Comparison of ENCODE assay signal across 8 cellular contexts in the genomic region with DNA sequence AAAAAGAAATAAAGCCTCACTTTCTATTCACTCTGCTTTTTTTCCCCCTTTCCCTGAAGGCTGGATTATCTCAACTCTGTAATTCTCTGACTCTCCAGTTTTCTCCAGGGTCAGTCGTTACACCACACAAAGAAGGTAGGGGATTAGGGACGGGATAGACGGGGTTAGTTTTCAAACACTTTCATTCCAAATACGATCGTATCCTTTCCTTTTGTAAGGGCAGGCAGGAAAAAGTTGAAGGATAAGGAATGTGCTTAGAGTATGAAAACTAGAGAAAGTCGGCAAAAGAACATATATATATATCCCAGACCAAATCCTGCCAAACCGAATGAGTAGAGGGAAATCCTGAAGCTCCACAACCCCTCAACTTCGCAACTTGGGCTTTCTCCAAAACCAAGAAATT. TPM values are rescaled to one million over a fixed set of nuclear protein-coding genes. Genes with fewer than 3 reads are reported as not detected.
DNase-seq lines count a peak whose midpoint lies in the region; ATAC-seq and TF ChIP-seq lines count a peak whose summit lies in the region.

No MANE protein-coding gene starts in this region.

- TSS peak; percentile 89 for BruUV-seq in HCT116 (replicated peaks; lab: Mats Ljungman, UMichigan)

- no peaks in the 10 kb centered on the region; the same call in 1 of the 2 replicates for H3K27me3 Mint-ChIP-seq in WTC11 (ENCODE audit: low read depth)

- H3K9ac ChIP-seq in HCT116 (ENCODE audit: low read length) = peak overlapping the region; percentile 32

- DNase-seq in HCT116 (ENCODE audit: low read depth, low spot score) (no peak), WTC11 (ENCODE audit: low spot score) (no peak), ecto neural progenitor cell (ENCODE audit: low spot score) (no peak), KG1 (lab: John Stamatoyannopoulos, UW) (no peak), NCI-H446 treated with DMSO at 0.1 percent for 48 hours (lab: John Stamatoyannopoulos, UW) (no peak)

- CTCF ChIA-PET in HCT116 (lab: Charles Lee) (interaction anchor here (0.7 to 1.9 kb wide), 8 partner anchors 9 to 389 kb away, joined by 3 to 24 read pairs (median 4); a partner anchor contains a TSS), WTC11 (lab: Charles Lee) (interaction anchor here (0.6 to 4.2 kb wide), 27 partner anchors 8 to 1044 kb away, joined by 3 to 61 read pairs (median 5); a partner anchor contains a TSS)

- no peaks in the 10 kb centered on the region for H3K27me3 ChIP-seq in HCT116 (ENCODE audit: insufficient read depth, low read length)
- no peaks in the 10 kb centered on the region for H3K27me3 ChIP-seq in gastroesophageal sphincter

- peak overlapping the region; percentile 66 for H3K4me2 ChIP-seq in HCT116 (ENCODE audit: low read length)

- no peak overlapping the region for H2AFZ ChIP-seq in HCT116 (ENCODE audit: low read depth, low read length, poor library complexity, severe bottlenecking)

- H3K36me3 Mint-ChIP-seq in WTC11 = peaks cover 27% of the 10 kb centered on the region

- H3K27ac Mint-ChIP-seq in WTC11 = peak overlapping the region; percentile 99

- TF ChIP-seq POLR2A in HCT116 (IDR thresholded peaks at IDR 0.05; ENCODE audit: borderline replicate concordance, extremely low read depth, insufficient read depth, insufficient read length) (no peak), gastroesophageal sphincter (IDR thresholded peaks at IDR 0.05) (no peak)

- RAD21 ChIA-PET in HCT116 (lab: Charles Lee; ENCODE audit: low non-redundant PET in 1 of 2, low total read pairs in 2 of 2, uncharacterized antibody in 2 of 2, unreplicated experiment in 2 of 2) = interaction anchor here (1.1 to 1.3 kb wide), 2 partner anchors 24 to 62 kb away, joined by 3 to 6 read pairs; a partner anchor contains a TSS

- H3K4me3 ChIP-seq in HCT116 (replicated peaks in 1 of 2; ENCODE audit: low read depth in 1 of 2, low read length in 2 of 2) = peak overlapping the region; percentile 19 to 22; a peak in 3 of 4 replicates
- H3K4me3 ChIP-seq in gastroesophageal sphincter = peak overlapping the region; percentile 28 to 93
- peak overlapping the region in 5 of 7 experiments; percentile 6 to 88 (median 75) for H3K4me3 ChIP-seq in skin epidermis

- H3K79me2 ChIP-seq in HCT116 (ENCODE audit: insufficient read depth, low read length) = peaks cover 29% of the 10 kb centered on the region

- no peaks in the 10 kb centered on the region for H3K9me2 ChIP-seq in HCT116 (ENCODE audit: insufficient read depth)

- no peaks in the 10 kb centered on the region for H3K9me3 Mint-ChIP-seq in WTC11

- H4K20me1 ChIP-seq in HCT116 (ENCODE audit: insufficient read depth) = no peaks in the 10 kb centered on the region

- WGBS in gastroesophageal sphincter (ENCODE audit: low coverage in 1 of 2), 2 donors = 0% methylated on average over 8 of the region's 8 CpGs

- H3K4me1 Mint-ChIP-seq in WTC11 = peaks cover 30% of the 10 kb centered on the region

- peak overlapping the region; percentile 2; the same call in 1 of the 2 replicates for H3K27ac ChIP-seq in HCT116 (ENCODE audit: low read depth, low read length)
- H3K27ac ChIP-seq in gastroesophageal sphincter = peak overlapping the region; percentile 87 to 99 (median 93)
- peak overlapping the region in 19 of 21 experiments; percentile 7 to 91 (median 71) for H3K27ac ChIP-seq in skin epidermis

- TF ChIP-seq RAD21 in HCT116 (IDR thresholded peaks at IDR 0.05; ENCODE audit: low read depth) = no peak

- POLR2A ChIA-PET in HCT116 (lab: Charles Lee) = interaction anchor here (0.6 to 2.8 kb wide), 18 partner anchors 7 to 389 kb away, joined by 3 to 42 read pairs (median 6); a partner anchor contains a TSS
- POLR2A ChIA-PET in WTC11 (lab: Charles Lee) = interaction anchor here (0.6 to 5.3 kb wide), 16 partner anchors 9 to 509 kb away, joined by 3 to 104 read pairs (median 6); a partner anchor contains a TSS

- peaks cover 12 to 24% of the 10 kb centered on the region in 2 experiments; a peak in 3 of 4 replicates for H3K36me3 ChIP-seq in HCT116 (ENCODE audit: control insufficient read depth in 1 of 2, insufficient read depth in 2 of 2, low read length in 2 of 2)
- H3K36me3 ChIP-seq in gastroesophageal sphincter = peaks cover 0 to 30% of the 10 kb centered on the region in 2 donors

- intact Hi-C loops in HCT116 (cut with micrococcal nuclease) = loop anchor here (2.0 kb wide), 1 partner anchor 337 kb away; no protein-coding TSS in a partner anchor

- H3K9me3 ChIP-seq in HCT116 (ENCODE audit: control insufficient read depth in 1 of 2, insufficient read depth in 1 of 2, low read depth in 1 of 2, low read length in 2 of 2) = no peaks in the 10 kb centered on the region
- no peaks in the 10 kb centered on the region for H3K9me3 ChIP-seq in gastroesophageal sphincter

- peak overlapping the region; percentile 98 for H3K4me3 Mint-ChIP-seq in WTC11

- no peak for ATAC-seq in HCT116
- no peak for ATAC-seq in WTC11
- ATAC-seq in gastroesophageal sphincter = no peak
- ATAC-seq in HG02973 (IDR thresholded peaks at IDR 0.05; ENCODE audit: unreplicated experiment) = no peak

- H3K4me1 ChIP-seq in HCT116 (ENCODE audit: control insufficient read depth in 1 of 2, insufficient read depth in 2 of 2, low read length in 2 of 2) (peaks cover 16 to 33% of the 10 kb centered on the region in 2 experiments), gastroesophageal sphincter (peaks cover 7 to 68% (median 14%) of the 10 kb centered on the region in 3 donors)

- TF ChIP-seq CTCF in HCT116 (IDR thresholded peaks at IDR 0.05 in 2 of 3, conservative IDR thresholded peaks at IDR 0.05 in 1 of 3; ENCODE audit: borderline replicate concordance in 1 of 3, insufficient read depth in 1 of 3, low read depth in 2 of 3, low read length in 2 of 3) (no peak), WTC11 (IDR thresholded peaks at IDR 0.05) (no peak), gastroesophageal sphincter (IDR thresholded peaks at IDR 0.05) (peak in 1 of 4 experiments; percentile 18)

- TF ChIP-seq EP300 in gastroesophageal sphincter (IDR thresholded peaks at IDR 0.05) = no peak

TF ChIP-seq in HCT116, 20 proteins besides CTCF, POLR2A, EP300 and RAD21 (continues in another document):
- TF ChIP-seq, protein P1, sequence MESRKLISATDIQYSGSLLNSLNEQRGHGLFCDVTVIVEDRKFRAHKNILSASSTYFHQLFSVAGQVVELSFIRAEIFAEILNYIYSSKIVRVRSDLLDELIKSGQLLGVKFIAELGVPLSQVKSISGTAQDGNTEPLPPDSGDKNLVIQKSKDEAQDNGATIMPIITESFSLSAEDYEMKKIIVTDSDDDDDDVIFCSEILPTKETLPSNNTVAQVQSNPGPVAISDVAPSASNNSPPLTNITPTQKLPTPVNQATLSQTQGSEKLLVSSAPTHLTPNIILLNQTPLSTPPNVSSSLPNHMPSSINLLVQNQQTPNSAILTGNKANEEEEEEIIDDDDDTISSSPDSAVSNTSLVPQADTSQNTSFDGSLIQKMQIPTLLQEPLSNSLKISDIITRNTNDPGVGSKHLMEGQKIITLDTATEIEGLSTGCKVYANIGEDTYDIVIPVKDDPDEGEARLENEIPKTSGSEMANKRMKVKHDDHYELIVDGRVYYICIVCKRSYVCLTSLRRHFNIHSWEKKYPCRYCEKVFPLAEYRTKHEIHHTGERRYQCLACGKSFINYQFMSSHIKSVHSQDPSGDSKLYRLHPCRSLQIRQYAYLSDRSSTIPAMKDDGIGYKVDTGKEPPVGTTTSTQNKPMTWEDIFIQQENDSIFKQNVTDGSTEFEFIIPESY (IDR thresholded peaks at IDR 0.05; ENCODE audit: extremely low read depth, insufficient replicate concordance, low read length) = no peak
- TF ChIP-seq SP1 (IDR thresholded peaks at IDR 0.05; ENCODE audit: low read depth) = no peak
- no peak for TF ChIP-seq ELF1 (IDR thresholded peaks at IDR 0.05; ENCODE audit: borderline replicate concordance, low read depth)
- no peak for TF ChIP-seq TCF7L2 (IDR thresholded peaks at IDR 0.05; ENCODE audit: borderline replicate concordance, extremely low read depth, insufficient read depth, insufficient read length)

TF ChIP-seq in WTC11, 78 proteins besides CTCF, POLR2A, EP300 and RAD21:
- TF ChIP-seq, protein P2, sequence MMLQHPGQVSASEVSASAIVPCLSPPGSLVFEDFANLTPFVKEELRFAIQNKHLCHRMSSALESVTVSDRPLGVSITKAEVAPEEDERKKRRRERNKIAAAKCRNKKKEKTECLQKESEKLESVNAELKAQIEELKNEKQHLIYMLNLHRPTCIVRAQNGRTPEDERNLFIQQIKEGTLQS (CRISPR knock-in tag; conservative IDR thresholded peaks at IDR 0.05) = no peak
- TF ChIP-seq FOXJ3 (CRISPR knock-in tag; IDR thresholded peaks at IDR 0.05; ENCODE audit: borderline replicate concordance) = no peak
- no peak for TF ChIP-seq TP53 (CRISPR knock-in tag; IDR thresholded peaks at IDR 0.05)
- TF ChIP-seq ZNF219 (CRISPR knock-in tag; IDR thresholded peaks at IDR 0.05; ENCODE audit: borderline replicate concordance) = no peak
- TF ChIP-seq CREM (CRISPR knock-in tag; IDR thresholded peaks at IDR 0.05) = no peak

RNA-seq across cellular contexts. Expression of a gene that starts 0.6 kb away (rescaled TPM):
- total RNA-seq in HCT116 (2021; ENCODE audit: unreplicated experiment) (80.9 TPM), WTC11 (2021) (77.7 to 80.8 TPM (median 80.1 TPM) in 3 replicates), gastroesophageal sphincter (100 to 1,000 TPM; 128 to 234 (median 167) TPM)
- 67.3 and 87.6 TPM in 2 replicates for polyA plus RNA-seq in HCT116 (2012)

RNA-seq across cellular contexts. Expression of a gene that starts 9.4 kb away (rescaled TPM):
- total RNA-seq in HCT116 (2021; ENCODE audit: unreplicated experiment) = 8.7 TPM
- 3.6 and 3.7 TPM in 2 replicates for polyA plus RNA-seq in HCT116 (2012)
- 11.3 to 13.6 TPM (median 13.1 TPM) in 3 replicates for total RNA-seq in WTC11 (2021)
- total RNA-seq in gastroesophageal sphincter = 1 to 10 TPM; 5.0 to 7.4 (median 5.8) TPM

RNA-seq across cellular contexts. Expression of a gene that starts 11.1 kb away (rescaled TPM):
- total RNA-seq in HCT116 (2021; ENCODE audit: unreplicated experiment) (4,327 TPM), WTC11 (2021) (4,004 to 4,366 TPM (median 4,314 TPM) in 3 replicates), gastroesophageal sphincter (1,000 to 10,000 TPM; 1,487 to 4,346 (median 2,874) TPM)
- 11,465 and 11,614 TPM in 2 replicates for polyA plus RNA-seq in HCT116 (2012)

RNA-seq across cellular contexts. Expression of a gene that starts 23.1 kb away (rescaled TPM):
- total RNA-seq in HCT116 (2021; ENCODE audit: unreplicated experiment) = 302 TPM
- polyA plus RNA-seq in HCT116 (2012) = 297 and 338 TPM in 2 replicates
- 198 to 249 TPM (median 199 TPM) in 3 replicates for total RNA-seq in WTC11 (2021)
- total RNA-seq in gastroesophageal sphincter = 100 to 1,000 TPM in 3 of 4 donors, 10 to 100 TPM in 1; 99.4 to 115 (median 110) TPM

RNA-seq across cellular contexts. Expression of a gene that starts 24.9 kb away (rescaled TPM):
- total RNA-seq in HCT116 (2021; ENCODE audit: unreplicated experiment) (94.3 TPM), WTC11 (2021) (171 to 180 TPM (median 173 TPM) in 3 replicates), gastroesophageal sphincter (10 to 100 TPM; 14.3 to 57.9 (median 28.0) TPM)
- 92.6 and 103 TPM in 2 replicates for polyA plus RNA-seq in HCT116 (2012)

Comparison
In these comparisons a context has a peak if more than half of its experiments do, and no peak if none do; other contexts are left out.
1. H3K27ac ChIP-seq: peak in every context shown above with its lines; median percentile 93 in gastroesophageal sphincter; 71 in skin epidermis; 2 in HCT116.
2. H3K4me3 ChIP-seq: peak in every context shown above with its lines; median percentile 75 in skin epidermis; 60 in gastroesophageal sphincter; 20 in HCT116.